Comparison of ENCODE assay signal across 21 cellular contexts in the genomic region with DNA sequence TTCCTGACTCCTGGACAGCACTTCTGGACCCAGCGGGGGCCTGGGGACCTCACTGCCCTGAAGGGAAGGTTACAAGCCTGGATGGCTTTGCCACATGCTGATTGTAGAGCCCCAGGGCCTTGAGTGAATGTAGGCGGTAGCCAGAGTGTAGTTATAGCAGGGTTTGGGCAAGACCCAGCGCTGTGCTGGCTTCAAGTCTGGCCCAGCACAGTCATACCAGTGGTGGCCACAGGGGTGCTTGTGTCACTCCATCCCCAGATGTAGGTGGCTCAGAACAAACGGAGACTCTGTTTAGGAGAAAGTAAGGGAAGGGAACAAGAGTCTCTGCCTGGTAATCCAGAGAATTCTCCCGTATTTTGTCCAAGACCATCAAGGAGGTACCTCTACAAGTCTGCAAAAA.
DNase-seq lines count a peak whose midpoint lies in the region; ATAC-seq, FAIRE-seq and TF ChIP-seq lines count a peak whose summit lies in the region.
"Had no signal": no experiment of that assay in that cellular context is flagged by ENCODE, and none has a peak within 500 bp of the region (broad histone marks: within the 10 kb centered on the region; RNA-seq: fewer than 3 reads in every experiment).

No MANE protein-coding gene starts in this region.

- H3K4me3 ChIP-seq in bronchial epithelial cell (ENCODE audit: low read depth, low read length): no peak overlapping the region
- H3K4me3 ChIP-seq in neuronal stem cell (ENCODE audit: low read length in 2 of 2): no peak overlapping the region

- WGBS in neuronal stem cell (ENCODE audit: extremely low coverage in 2 of 2, insufficient read length in 2 of 2, insufficient replicate concordance in 1 of 2), 2 donors: no CpG with 5 or more reads among the region's 5 CpGs

- H2AFZ ChIP-seq in neuronal stem cell (ENCODE audit: low read length): no peak overlapping the region

- CTCF ChIA-PET in activated naive CD4-positive, alpha-beta T cell treated with anti-CD3 and anti-CD28 coated beads, Interleukin-2, amount 10 ng/mL, durations not matched to agents 7 days and 5 days (lab: Charles Lee): no interaction called here

- peaks cover 9 to 33% of the 10 kb centered on the region in 2 donors for H3K9me3 Mint-ChIP-seq in activated naive CD4-positive, alpha-beta T cell treated with anti-CD3 and anti-CD28 coated beads, Interleukin-2, amount 50 U/mL, for 72 hours
- peaks cover 28% of the 10 kb centered on the region for H3K9me3 Mint-ChIP-seq in activated naive CD4-positive, alpha-beta T cell treated with anti-CD3 and anti-CD28 coated beads, Interleukin-2, amount 10 ng/mL, durations not matched to agents 7 days and 5 days

- no peak overlapping the region for H4K8ac ChIP-seq in neuronal stem cell (ENCODE audit: low read depth, low read length)

- no peak overlapping the region for H2BK12ac ChIP-seq in neuronal stem cell (ENCODE audit: low read length)

- no peak overlapping the region for H2BK5ac ChIP-seq in neuronal stem cell (ENCODE audit: low read length)

- no peak overlapping the region for H3K27ac ChIP-seq in neuronal stem cell (replicated peaks; ENCODE audit: low read length)
- H3K27ac ChIP-seq: HL-60 had no signal

- no peak overlapping the region for H2BK120ac ChIP-seq in neuronal stem cell (ENCODE audit: low read depth, low read length)

- no peak overlapping the region for H3K4ac ChIP-seq in neuronal stem cell (ENCODE audit: low read length)

- no peak for DNase-seq in activated naive CD4-positive, alpha-beta T cell treated with anti-CD3 and anti-CD28 coated beads, Interleukin-2, amount 50 U/mL, for 72 hours (ENCODE audit: low spot score in 2 of 2)
- no peak for DNase-seq in activated naive CD4-positive, alpha-beta T cell treated with anti-CD3 and anti-CD28 coated beads, Interleukin-2, amount 10 ng/mL, durations not matched to agents 7 days and 5 days
- DNase-seq in M059J (ENCODE audit: low read depth): peak; percentile 22
- DNase-seq in bronchial epithelial cell (ENCODE audit: low read depth): no peak
- DNase-seq in neuronal stem cell (ENCODE audit: low spot score): no peak
- DNase-seq in mucosa of gallbladder (ENCODE audit: low spot score): no peak
- DNase-seq in NCI-H187 (lab: John Stamatoyannopoulos, UW): no peak
- DNase-seq: 8988T, COR-L47, H7, Kasumi-1, MM.1S, NCI-H1092 treated with DMSO at 0.1 percent for 48 hours, NCI-H2081 treated with DMSO at 0.1 percent for 48 hours, NCI-H446 treated with DMSO at 0.1 percent for 48 hours, SHP77, SK-N-SH had no signal

- no peaks in the 10 kb centered on the region for H3K36me3 ChIP-seq in bronchial epithelial cell (ENCODE audit: control insufficient read depth, insufficient read depth, low read length)
- H3K36me3 ChIP-seq in neuronal stem cell (replicated peaks in 1 of 2; ENCODE audit: control insufficient read depth in 2 of 2, insufficient read depth in 2 of 2, low read length in 2 of 2): no peaks in the 10 kb centered on the region

- H3K18ac ChIP-seq in neuronal stem cell (ENCODE audit: low read length): no peak overlapping the region

- peaks cover 24% of the 10 kb centered on the region for H3K4me1 Mint-ChIP-seq in activated naive CD4-positive, alpha-beta T cell treated with anti-CD3 and anti-CD28 coated beads, Interleukin-2, amount 10 ng/mL, durations not matched to agents 7 days and 5 days

- FAIRE-seq in bronchial epithelial cell (lab: Jason Lieb, UNC): peak; percentile 50
- FAIRE-seq: HTR-8/SVneo had no signal

- H3K4me3 Mint-ChIP-seq in activated naive CD4-positive, alpha-beta T cell treated with anti-CD3 and anti-CD28 coated beads, Interleukin-2, amount 10 ng/mL, durations not matched to agents 7 days and 5 days: no peak overlapping the region
- H3K4me3 Mint-ChIP-seq: IgD-negative memory B cell had no signal

- no peaks in the 10 kb centered on the region for H3K79me1 ChIP-seq in neuronal stem cell (ENCODE audit: low read depth, low read length)

- no peak overlapping the region for H3K4me2 ChIP-seq in neuronal stem cell (ENCODE audit: insufficient read depth, low read length, poor library complexity, severe bottlenecking)
- H3K4me2 ChIP-seq: SK-N-SH had no signal

- no peak overlapping the region for H2BK15ac ChIP-seq in neuronal stem cell (ENCODE audit: low read length)

- no peaks in the 10 kb centered on the region for H3K4me1 ChIP-seq in neuronal stem cell (ENCODE audit: control insufficient read depth in 2 of 2, insufficient read depth in 1 of 2, low read depth in 1 of 2, low read length in 2 of 2)

- H3K23ac ChIP-seq in neuronal stem cell (ENCODE audit: low read depth, low read length, poor library complexity): no peak overlapping the region

- no peak for TF ChIP-seq CTCF in bronchial epithelial cell (IDR thresholded peaks at IDR 0.05; ENCODE audit: insufficient read depth, low read length, severe bottlenecking)

- no peak for ATAC-seq in activated naive CD4-positive, alpha-beta T cell treated with anti-CD3 and anti-CD28 coated beads, Interleukin-2, amount 50 U/mL, for 72 hours
- ATAC-seq in HG03196 (IDR thresholded peaks at IDR 0.05; ENCODE audit: unreplicated experiment): no peak

- H3K27me3 Mint-ChIP-seq in activated naive CD4-positive, alpha-beta T cell treated with anti-CD3 and anti-CD28 coated beads, Interleukin-2, amount 10 ng/mL, durations not matched to agents 7 days and 5 days: no peaks in the 10 kb centered on the region
- H3K27me3 Mint-ChIP-seq: IgD-negative memory B cell had no signal

- no peak overlapping the region for H4K91ac ChIP-seq in neuronal stem cell (ENCODE audit: low read depth, low read length, poor library complexity)

- no peak overlapping the region for H2AK5ac ChIP-seq in neuronal stem cell (ENCODE audit: low read depth, low read length)

- H3K27me3 ChIP-seq in bronchial epithelial cell (ENCODE audit: control insufficient read depth, insufficient read depth, low read length): no peaks in the 10 kb centered on the region
- no peaks in the 10 kb centered on the region for H3K27me3 ChIP-seq in neuronal stem cell (ENCODE audit: control insufficient read depth in 3 of 3, insufficient read depth in 3 of 3, low read depth in 1 of 3, low read length in 3 of 3)

- H3K36me3 Mint-ChIP-seq in activated naive CD4-positive, alpha-beta T cell treated with anti-CD3 and anti-CD28 coated beads, Interleukin-2, amount 50 U/mL, for 72 hours: peaks cover 25 to 44% of the 10 kb centered on the region in 2 donors
- peaks cover 56% of the 10 kb centered on the region for H3K36me3 Mint-ChIP-seq in activated naive CD4-positive, alpha-beta T cell treated with anti-CD3 and anti-CD28 coated beads, Interleukin-2, amount 10 ng/mL, durations not matched to agents 7 days and 5 days
- H3K36me3 Mint-ChIP-seq: IgD-negative memory B cell had no signal

- H3K9me3 ChIP-seq in neuronal stem cell (replicated peaks in 1 of 2; ENCODE audit: control insufficient read depth in 2 of 2, insufficient read depth in 1 of 2, low read depth in 1 of 2, low read length in 2 of 2): no peaks in the 10 kb centered on the region
- H3K9me3 ChIP-seq: SK-N-SH had no signal

- H3K14ac ChIP-seq in neuronal stem cell (ENCODE audit: low read length): peak overlapping the region; percentile 17

- H3K27ac Mint-ChIP-seq in activated naive CD4-positive, alpha-beta T cell treated with anti-CD3 and anti-CD28 coated beads, Interleukin-2, amount 50 U/mL, for 72 hours: peak overlapping the region; percentile 72 to 83
- no peak overlapping the region for H3K27ac Mint-ChIP-seq in activated naive CD4-positive, alpha-beta T cell treated with anti-CD3 and anti-CD28 coated beads, Interleukin-2, amount 10 ng/mL, durations not matched to agents 7 days and 5 days
- H3K27ac Mint-ChIP-seq: IgD-negative memory B cell had no signal

- H3K9ac ChIP-seq in neuronal stem cell (ENCODE audit: low read depth, low read length, poor library complexity): no peak overlapping the region
- H3K9ac ChIP-seq: SK-N-SH had no signal
